8 cellular contexts compared by ENCODE assay signal in genomic region chr12:1660304-1661187, GRCh38. TPM values are rescaled to one million over a fixed set of nuclear protein-coding genes. Genes with fewer than 3 reads are reported as not detected.
DNase-seq lines count a peak whose midpoint lies in the region; ATAC-seq and TF ChIP-seq lines count a peak whose summit lies in the region.

No MANE protein-coding gene starts in this region.

- no peak for TF ChIP-seq POLR2A in lower leg skin (IDR thresholded peaks at IDR 0.05)

- CTCF ChIA-PET in MCF 10A (lab: Yijun Ruan, JAX) = interaction anchor here (0.8 to 17.9 kb wide), 5 partner anchors 10 to 279 kb away, joined by 3 to 341 read pairs (median 7); no protein-coding TSS in a partner anchor

- intact Hi-C loops in MCF 10A (cut with micrococcal nuclease) = no loop called here
- intact Hi-C loops in lower leg skin (cut with DNase I; ENCODE audit: low total_unique reads) = no loop called here

- H3K27ac Mint-ChIP-seq in MCF 10A (ENCODE audit: low read depth, unreplicated experiment) = peak overlapping the region; percentile 92

- BruUV-seq in MCF 10A (replicated peaks; lab: Mats Ljungman, UMichigan) = TSS peak; percentile 63

- POLR2A ChIA-PET in MCF 10A (lab: Yijun Ruan, JAX) = interaction anchor here (0.5 to 4.3 kb wide), 14 partner anchors 9 to 279 kb away, joined by 3 to 53 read pairs (median 4); partner anchors contain the start of gene ADIPOR2

- H3K36me3 Mint-ChIP-seq in MCF 10A (ENCODE audit: insufficient read depth, unreplicated experiment) = no peaks in the 10 kb centered on the region

- WGBS in lower leg skin, 2 donors = 26 to 30% methylated on average over 18 of the region's 20 CpGs

- no peak for TF ChIP-seq CTCF in MCF 10A (IDR thresholded peaks at IDR 0.05; ENCODE audit: unreplicated experiment)
- no peak for TF ChIP-seq CTCF in lower leg skin (IDR thresholded peaks at IDR 0.05)
- TF ChIP-seq CTCF in GM10266 (IDR thresholded peaks at IDR 0.05; ENCODE audit: control insufficient read depth, insufficient read depth, low read depth, missing control alignments) = no peak

- peak overlapping the region; percentile 56 for H3K4me3 Mint-ChIP-seq in MCF 10A (ENCODE audit: unreplicated experiment)

- no peaks in the 10 kb centered on the region for H3K9me3 Mint-ChIP-seq in MCF 10A (ENCODE audit: unreplicated experiment)

- H3K27me3 Mint-ChIP-seq in MCF 10A (ENCODE audit: insufficient read depth, unreplicated experiment) = no peaks in the 10 kb centered on the region

- no peak for ATAC-seq in HG02571 (IDR thresholded peaks at IDR 0.05; ENCODE audit: unreplicated experiment)

- H3K4me1 Mint-ChIP-seq in MCF 10A (ENCODE audit: insufficient read depth, unreplicated experiment) = peaks cover 10% of the 10 kb centered on the region

- peak; percentile 25 for DNase-seq in activated CD4-positive, CD25-positive, alpha-beta regulatory T cell treated with anti-CD3 and anti-CD28 coated beads, Interleukin-2, amount 50 U/mL, for 16 hours (ENCODE audit: low read depth, low spot score)
- DNase-seq in activated CD4-positive, CD25-positive, alpha-beta regulatory T cell treated with anti-CD3 and anti-CD28 coated beads, Interleukin-2, amount 50 U/mL, for 72 hours = no peak
- DNase-seq in MCF 10A (ENCODE audit: unreplicated experiment) (peak; percentile 93), lower leg skin (ENCODE audit: low spot score in 2 of 2) (peak; percentile 88 to 95), NCI-H1048 (lab: John Stamatoyannopoulos, UW) (no peak), GM10266 (ENCODE audit: extremely low spot score) (no peak)
- DNase-seq in stimulated activated CD8-positive, alpha-beta memory T cell treated with anti-CD3 and anti-CD28 coated beads, Interleukin-7, amount 100 ng/mL, for 4 hours (ENCODE audit: low read depth in 2 of 2) = peak; percentile 55 to 60

- H3K4me3 ChIP-seq in lower leg skin (ENCODE audit: low read depth, poor library complexity, severe bottlenecking) = no peak overlapping the region

RNA-seq across cellular contexts. Expression of gene ADIPOR2, which starts 30.3 kb away (rescaled TPM):
- 50.4 and 58.5 TPM in 2 replicates for total RNA-seq in MCF 10A (2022)
- total RNA-seq in lower leg skin = 10 to 100 TPM; 29.5 to 44.3 (median 37.1) TPM

RNA-seq across cellular contexts. Expression of gene WNT5B, which starts 31.5 kb away (rescaled TPM):
- total RNA-seq in MCF 10A (2022) = 0.21 and 0.44 TPM in 2 replicates
- total RNA-seq in lower leg skin = 10 to 100 TPM in 2 of 4 donors, 1 to 10 TPM in 2; 3.6 to 16.5 (median 10.9) TPM

Comparison
In these comparisons a context has a peak if more than half of its experiments do, and no peak if none do; other contexts are left out.
1. DNase-seq: peak in activated CD4-positive, CD25-positive, alpha-beta regulatory T cell treated with anti-CD3 and anti-CD28 coated beads, Interleukin-2, amount 50 U/mL, for 16 hours (single experiment), MCF 10A (single experiment), lower leg skin (2 of 2) and stimulated activated CD8-positive, alpha-beta memory T cell treated with anti-CD3 and anti-CD28 coated beads, Interleukin-7, amount 100 ng/mL, for 4 hours (2 of 2); none in activated CD4-positive, CD25-positive, alpha-beta regulatory T cell treated with anti-CD3 and anti-CD28 coated beads, Interleukin-2, amount 50 U/mL, for 72 hours (single experiment), NCI-H1048 (single experiment) and GM10266 (single experiment).